11 cellular contexts compared by ENCODE assay signal in the genomic region with DNA sequence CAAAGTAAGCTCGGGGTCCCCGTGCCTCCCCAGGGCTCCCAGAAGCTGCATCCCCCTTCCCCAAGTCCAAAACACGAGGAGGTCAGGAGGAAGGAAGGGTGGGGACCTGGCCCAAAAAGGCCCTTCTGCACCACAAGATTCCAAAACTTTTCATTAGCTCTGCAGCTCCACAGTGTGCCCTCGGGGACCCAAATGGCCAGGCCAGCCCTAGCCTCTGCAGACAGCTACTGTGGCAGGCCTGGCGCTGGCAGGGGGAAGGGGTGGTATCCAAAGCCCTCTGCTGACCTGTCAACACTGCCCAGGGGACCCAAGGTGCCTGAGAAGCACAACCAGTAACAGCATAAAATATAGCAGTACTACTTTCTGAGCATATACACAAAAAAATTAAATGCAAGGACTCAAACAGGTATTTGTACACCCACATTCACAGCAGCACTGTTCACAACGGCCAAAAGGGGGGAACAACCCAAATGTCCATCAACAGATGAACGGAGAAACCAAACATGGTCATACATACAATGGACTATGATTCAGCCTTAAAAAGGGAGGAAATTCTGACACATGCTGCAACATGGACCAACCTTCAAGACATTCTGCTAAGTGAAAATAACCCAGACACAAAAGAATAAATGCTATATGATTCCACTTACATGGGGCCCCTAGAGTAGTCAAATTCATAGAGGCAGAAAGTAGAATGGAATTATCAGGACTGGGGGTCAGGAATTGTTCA. TPM values are rescaled to one million over a fixed set of nuclear protein-coding genes. Genes with fewer than 3 reads are reported as not detected.
DNase-seq lines count a peak whose midpoint lies in the region; ATAC-seq, FAIRE-seq and TF ChIP-seq lines count a peak whose summit lies in the region.
"Had no signal": no experiment of that assay in that cellular context is flagged by ENCODE, and none has a peak within 500 bp of the region (broad histone marks: within the 10 kb centered on the region; RNA-seq: fewer than 3 reads in every experiment).

No MANE protein-coding gene starts in this region.

- H3F3A ChIP-seq in GM23338 (replicated peaks; ENCODE audit: low read depth), result no peaks in the 10 kb centered on the region

- no peaks in the 10 kb centered on the region for H3K9me3 Mint-ChIP-seq in GM23338
- H3K9me3 Mint-ChIP-seq in stimulated activated naive CD8-positive, alpha-beta T cell treated with anti-CD3 and anti-CD28 coated beads, Interleukin-15, amount 100 ng/mL, for 72 hours, result no peaks in the 10 kb centered on the region

- DNase-seq in GM23338 (ENCODE audit: low spot score) (no peak), adipocyte (ENCODE audit: low read depth) (no peak), kidney (peak; percentile 69), T-helper 9 cell (no peak), T1000 (lab: John Stamatoyannopoulos, UW) (no peak)
- DNase-seq in stimulated activated naive CD8-positive, alpha-beta T cell treated with anti-CD3 and anti-CD28 coated beads, Interleukin-15, amount 100 ng/mL, for 72 hours, result no peak
- no peak for DNase-seq in activated CD4-positive, CD25-positive, alpha-beta regulatory T cell treated with anti-CD3 and anti-CD28 coated beads, Interleukin-2, amount 50 U/mL, for 72 hours
- DNase-seq: DMS79, GOT3, NCI-H1048 had no signal

- peak overlapping the region; percentile 33; the same call in 1 of the 2 replicates for H3K27ac Mint-ChIP-seq in GM23338
- peak overlapping the region; percentile 93 to 95 for H3K27ac Mint-ChIP-seq in stimulated activated naive CD8-positive, alpha-beta T cell treated with anti-CD3 and anti-CD28 coated beads, Interleukin-15, amount 100 ng/mL, for 72 hours

- ATAC-seq in GM23338 (no peak), GM21526 (IDR thresholded peaks at IDR 0.05; ENCODE audit: low FRiP score, unreplicated experiment) (no peak)
- ATAC-seq in stimulated activated naive CD8-positive, alpha-beta T cell treated with anti-CD3 and anti-CD28 coated beads, Interleukin-15, amount 100 ng/mL, for 72 hours, result no peak

- H3K4me3 Mint-ChIP-seq in GM23338, result no peak overlapping the region
- peak overlapping the region; percentile 71 to 75 for H3K4me3 Mint-ChIP-seq in stimulated activated naive CD8-positive, alpha-beta T cell treated with anti-CD3 and anti-CD28 coated beads, Interleukin-15, amount 100 ng/mL, for 72 hours

- peaks cover 18% of the 10 kb centered on the region; the same call in 2 of the 3 replicates for H3K36me3 Mint-ChIP-seq in GM23338 (ENCODE audit: low read depth)

- no peak for FAIRE-seq in kidney (lab: Jason Lieb, UNC)

- peaks cover 1% of the 10 kb centered on the region for H3K27me3 Mint-ChIP-seq in GM23338 (ENCODE audit: insufficient read depth, low read depth, poor library complexity)
- H3K27me3 Mint-ChIP-seq in stimulated activated naive CD8-positive, alpha-beta T cell treated with anti-CD3 and anti-CD28 coated beads, Interleukin-15, amount 100 ng/mL, for 72 hours, result no peaks in the 10 kb centered on the region

- no peak overlapping the region for H2AFZ ChIP-seq in GM23338

- H3K36me3 ChIP-seq in GM23338 (ENCODE audit: insufficient read depth) (no peaks in the 10 kb centered on the region), adipocyte (ENCODE audit: control insufficient read depth, insufficient read depth, low read length, severe bottlenecking) (no peaks in the 10 kb centered on the region), kidney (ENCODE audit: control insufficient read depth in 1 of 2, insufficient read depth in 2 of 2, low read length in 2 of 2) (no peaks in the 10 kb centered on the region)

- H3K9me3 ChIP-seq in adipocyte (ENCODE audit: control insufficient read depth, low read length), result no peaks in the 10 kb centered on the region
- H3K9me3 ChIP-seq in kidney (ENCODE audit: control insufficient read depth in 1 of 2, low read length in 2 of 2), result no peaks in the 10 kb centered on the region

- H3K4me1 ChIP-seq in GM23338 (ENCODE audit: insufficient read depth) (peaks cover 39% of the 10 kb centered on the region), adipocyte (ENCODE audit: control insufficient read depth, insufficient read depth, low read length) (peaks cover 61% of the 10 kb centered on the region), kidney (ENCODE audit: control insufficient read depth in 1 of 2, insufficient read depth in 1 of 2, low read depth in 1 of 2, low read length in 2 of 2) (peaks cover 18 to 29% of the 10 kb centered on the region in 2 donors)

- H3K4me1 Mint-ChIP-seq in GM23338, result peaks cover 64% of the 10 kb centered on the region
- peaks cover 98% of the 10 kb centered on the region for H3K4me1 Mint-ChIP-seq in stimulated activated naive CD8-positive, alpha-beta T cell treated with anti-CD3 and anti-CD28 coated beads, Interleukin-15, amount 100 ng/mL, for 72 hours

- no peaks in the 10 kb centered on the region for H3K9me2 ChIP-seq in GM23338 (ENCODE audit: insufficient read depth)

- peaks cover 63% of the 10 kb centered on the region for H4K20me1 ChIP-seq in GM23338 (replicated peaks; ENCODE audit: insufficient read depth)

- TF ChIP-seq CTCF in GM23338 (conservative IDR thresholded peaks at IDR 0.05; ENCODE audit: low read depth in 2 of 2) (no peak), kidney (IDR thresholded peaks at IDR 0.05; ENCODE audit: borderline replicate concordance, extremely low read depth, insufficient read depth) (no peak)

- intact Hi-C loops in kidney (cut with DNase I), result no loop called here

- no peak overlapping the region for H3K4me3 ChIP-seq in GM23338
- no peak overlapping the region for H3K4me3 ChIP-seq in adipocyte (ENCODE audit: low read length)
- H3K4me3 ChIP-seq in kidney (ENCODE audit: low read length in 2 of 2), result no peak overlapping the region

- H3K27me3 ChIP-seq in GM23338 (ENCODE audit: insufficient read depth) (no peaks in the 10 kb centered on the region), adipocyte (replicated peaks; ENCODE audit: control insufficient read depth, insufficient read depth, low read length) (no peaks in the 10 kb centered on the region)

- H3K4me2 ChIP-seq in GM23338, result no peak overlapping the region

- H3K79me2 ChIP-seq in GM23338 (replicated peaks; ENCODE audit: insufficient read depth), result peaks cover 100% of the 10 kb centered on the region

- H3K27ac ChIP-seq in GM23338 (ENCODE audit: low read depth) (0 out of 2 replicates have a peak overlapping the region, but pooled peaks have one; percentile 39), kidney (ENCODE audit: low read depth in 2 of 2, low read length in 2 of 2) (no peak overlapping the region)

- H3K9ac ChIP-seq in adipocyte (ENCODE audit: low read length) (peak overlapping the region; percentile 72), kidney (ENCODE audit: low read length in 2 of 2) (no peak overlapping the region)

TF ChIP-seq in GM23338, 12 proteins besides CTCF, POLR2A, EP300 and RAD21 (continues in another document):
- TF ChIP-seq CREB1 (CRISPR knock-in tag; IDR thresholded peaks at IDR 0.05; ENCODE audit: low read depth), result no peak
- no peak for TF ChIP-seq ZNF114 (CRISPR knock-in tag; IDR thresholded peaks at IDR 0.05)
- no peak for TF ChIP-seq POLR2AphosphoS5 (IDR thresholded peaks at IDR 0.05; ENCODE audit: low read depth)
- no peak for TF ChIP-seq JUNB (IDR thresholded peaks at IDR 0.05; ENCODE audit: unreplicated experiment)

RNA-seq across cellular contexts. Expression of a gene that starts 29.7 kb away (rescaled TPM):
- 257 and 280 TPM in 2 replicates for total RNA-seq in GM23338 (2014; rRNA removed; shearing (Covaris generic))
- 121 and 129 TPM in 2 replicates for polyA plus RNA-seq in GM23338 (2016; fragmentation: Nextera tagmentation; extraction: Ambion mirVana)
- 184 TPM for total RNA-seq in kidney
- polyA plus RNA-seq in kidney (ENCODE audit: insufficient read depth, low read depth, low replicate concordance), result 20.1 TPM
